1 cellular context compared by ENCODE assay signal in the genomic region with DNA sequence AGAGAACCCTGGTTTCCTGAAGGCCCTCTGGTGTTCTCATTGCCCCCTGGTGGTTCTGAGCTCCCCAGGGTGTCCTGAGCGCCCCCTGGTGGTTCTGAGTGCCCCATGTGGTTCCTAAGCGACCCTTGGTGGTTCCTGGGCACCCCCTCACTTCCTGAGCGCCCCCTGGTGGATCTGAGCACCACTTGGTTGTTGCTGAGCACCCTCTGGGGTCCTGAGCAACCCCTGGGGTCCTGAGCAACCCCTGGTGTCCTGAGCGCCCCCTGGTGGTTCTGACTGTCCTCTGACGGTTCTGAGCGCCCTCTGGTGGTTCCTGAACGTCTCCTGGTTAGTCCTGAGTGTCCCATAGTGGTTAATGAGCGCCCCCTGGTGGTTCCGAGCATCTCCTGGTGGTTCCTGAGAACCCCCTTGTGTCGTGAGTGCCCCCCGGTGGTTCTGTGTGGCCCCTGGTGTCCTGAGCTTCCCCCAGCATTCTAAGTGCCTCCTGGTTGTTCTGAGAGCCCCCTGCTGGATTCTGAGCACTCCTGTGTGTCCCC.
TF ChIP-seq lines count a peak whose summit lies in the region.

No MANE protein-coding gene starts in this region.

TF ChIP-seq in HepG2, 621 proteins besides CTCF, POLR2A, EP300 and RAD21 (continued from another document):
- TF ChIP-seq, protein P1, sequence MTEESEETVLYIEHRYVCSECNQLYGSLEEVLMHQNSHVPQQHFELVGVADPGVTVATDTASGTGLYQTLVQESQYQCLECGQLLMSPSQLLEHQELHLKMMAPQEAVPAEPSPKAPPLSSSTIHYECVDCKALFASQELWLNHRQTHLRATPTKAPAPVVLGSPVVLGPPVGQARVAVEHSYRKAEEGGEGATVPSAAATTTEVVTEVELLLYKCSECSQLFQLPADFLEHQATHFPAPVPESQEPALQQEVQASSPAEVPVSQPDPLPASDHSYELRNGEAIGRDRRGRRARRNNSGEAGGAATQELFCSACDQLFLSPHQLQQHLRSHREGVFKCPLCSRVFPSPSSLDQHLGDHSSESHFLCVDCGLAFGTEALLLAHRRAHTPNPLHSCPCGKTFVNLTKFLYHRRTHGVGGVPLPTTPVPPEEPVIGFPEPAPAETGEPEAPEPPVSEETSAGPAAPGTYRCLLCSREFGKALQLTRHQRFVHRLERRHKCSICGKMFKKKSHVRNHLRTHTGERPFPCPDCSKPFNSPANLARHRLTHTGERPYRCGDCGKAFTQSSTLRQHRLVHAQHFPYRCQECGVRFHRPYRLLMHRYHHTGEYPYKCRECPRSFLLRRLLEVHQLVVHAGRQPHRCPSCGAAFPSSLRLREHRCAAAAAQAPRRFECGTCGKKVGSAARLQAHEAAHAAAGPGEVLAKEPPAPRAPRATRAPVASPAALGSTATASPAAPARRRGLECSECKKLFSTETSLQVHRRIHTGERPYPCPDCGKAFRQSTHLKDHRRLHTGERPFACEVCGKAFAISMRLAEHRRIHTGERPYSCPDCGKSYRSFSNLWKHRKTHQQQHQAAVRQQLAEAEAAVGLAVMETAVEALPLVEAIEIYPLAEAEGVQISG (CRISPR knock-in tag; IDR thresholded peaks at IDR 0.05), result no peak
- TF ChIP-seq ZBTB8A (CRISPR knock-in tag; IDR thresholded peaks at IDR 0.05; ENCODE audit: borderline replicate concordance, low read depth) (no peak), ZFY (CRISPR knock-in tag; IDR thresholded peaks at IDR 0.05) (no peak), ISX (CRISPR knock-in tag; conservative IDR thresholded peaks at IDR 0.05) (no peak), ZNF788 (CRISPR knock-in tag; IDR thresholded peaks at IDR 0.05; ENCODE audit: borderline replicate concordance) (no peak), SAP130 (CRISPR knock-in tag; IDR thresholded peaks at IDR 0.05; ENCODE audit: low read depth) (no peak), ZNF224 (CRISPR knock-in tag; IDR thresholded peaks at IDR 0.05) (no peak)
- TF ChIP-seq, protein P2, sequence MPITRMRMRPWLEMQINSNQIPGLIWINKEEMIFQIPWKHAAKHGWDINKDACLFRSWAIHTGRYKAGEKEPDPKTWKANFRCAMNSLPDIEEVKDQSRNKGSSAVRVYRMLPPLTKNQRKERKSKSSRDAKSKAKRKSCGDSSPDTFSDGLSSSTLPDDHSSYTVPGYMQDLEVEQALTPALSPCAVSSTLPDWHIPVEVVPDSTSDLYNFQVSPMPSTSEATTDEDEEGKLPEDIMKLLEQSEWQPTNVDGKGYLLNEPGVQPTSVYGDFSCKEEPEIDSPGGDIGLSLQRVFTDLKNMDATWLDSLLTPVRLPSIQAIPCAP (CRISPR knock-in tag; IDR thresholded peaks at IDR 0.05; ENCODE audit: low read depth), result no peak
- TF ChIP-seq, protein P3, sequence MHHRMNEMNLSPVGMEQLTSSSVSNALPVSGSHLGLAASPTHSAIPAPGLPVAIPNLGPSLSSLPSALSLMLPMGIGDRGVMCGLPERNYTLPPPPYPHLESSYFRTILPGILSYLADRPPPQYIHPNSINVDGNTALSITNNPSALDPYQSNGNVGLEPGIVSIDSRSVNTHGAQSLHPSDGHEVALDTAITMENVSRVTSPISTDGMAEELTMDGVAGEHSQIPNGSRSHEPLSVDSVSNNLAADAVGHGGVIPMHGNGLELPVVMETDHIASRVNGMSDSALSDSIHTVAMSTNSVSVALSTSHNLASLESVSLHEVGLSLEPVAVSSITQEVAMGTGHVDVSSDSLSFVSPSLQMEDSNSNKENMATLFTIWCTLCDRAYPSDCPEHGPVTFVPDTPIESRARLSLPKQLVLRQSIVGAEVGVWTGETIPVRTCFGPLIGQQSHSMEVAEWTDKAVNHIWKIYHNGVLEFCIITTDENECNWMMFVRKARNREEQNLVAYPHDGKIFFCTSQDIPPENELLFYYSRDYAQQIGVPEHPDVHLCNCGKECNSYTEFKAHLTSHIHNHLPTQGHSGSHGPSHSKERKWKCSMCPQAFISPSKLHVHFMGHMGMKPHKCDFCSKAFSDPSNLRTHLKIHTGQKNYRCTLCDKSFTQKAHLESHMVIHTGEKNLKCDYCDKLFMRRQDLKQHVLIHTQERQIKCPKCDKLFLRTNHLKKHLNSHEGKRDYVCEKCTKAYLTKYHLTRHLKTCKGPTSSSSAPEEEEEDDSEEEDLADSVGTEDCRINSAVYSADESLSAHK (CRISPR knock-in tag; IDR thresholded peaks at IDR 0.05; ENCODE audit: borderline replicate concordance), result no peak
TF ChIP-seq in HepG2: peak in this region for 0.
